ENCODE assay signal across 19 cellular contexts in the genomic region with DNA sequence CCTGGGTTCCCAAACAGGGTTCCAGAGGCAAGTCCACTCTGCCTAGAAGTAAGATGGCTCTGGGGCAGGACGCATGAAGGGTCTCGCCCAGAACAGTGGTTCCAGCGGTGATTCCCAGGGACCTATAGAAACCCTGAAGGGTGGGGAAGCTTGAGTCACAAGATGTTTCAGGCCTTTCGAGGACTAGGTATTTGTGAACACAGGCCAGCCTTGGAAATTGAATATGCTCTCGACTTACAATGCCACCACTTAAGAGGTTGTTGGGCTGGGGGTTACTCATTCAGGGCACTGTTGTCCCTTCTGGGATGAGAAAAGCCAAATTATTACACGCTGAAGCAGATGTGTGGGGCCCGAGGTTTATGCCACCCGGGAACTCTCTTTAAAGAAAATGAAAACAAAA.
DNase-seq lines count a peak whose midpoint lies in the region; ATAC-seq, FAIRE-seq and TF ChIP-seq lines count a peak whose summit lies in the region.
"Had no signal": no experiment of that assay in that cellular context is flagged by ENCODE, and none has a peak within 500 bp of the region (broad histone marks: within the 10 kb centered on the region; RNA-seq: fewer than 3 reads in every experiment).

No MANE protein-coding gene starts in this region.

- no peak for TF ChIP-seq RAD21 in IMR-90 (IDR thresholded peaks at IDR 0.05; ENCODE audit: low read length)

- in situ Hi-C loops in IMR-90 (cut with MboI; ENCODE audit: low sequenced_read_pairs): loop anchor here (10.0 to 25.0 kb wide), 2 partner anchors 265 to 392 kb away; no protein-coding TSS in a partner anchor

- H2AFZ ChIP-seq in IMR-90 (replicated peaks; ENCODE audit: low read length, poor library complexity): no peak overlapping the region

- H2BK20ac ChIP-seq in IMR-90 (ENCODE audit: low read depth, low read length): 0 out of 2 replicates have a peak overlapping the region, but pooled peaks have one; percentile 15

- peak overlapping the region; percentile 62; the same call in 1 of the 2 replicates for H3K4ac ChIP-seq in IMR-90 (ENCODE audit: low read depth, low read length)

- no peak overlapping the region for H3K14ac ChIP-seq in IMR-90 (replicated peaks; ENCODE audit: low read depth, low read length)

- H3K79me1 ChIP-seq in IMR-90 (ENCODE audit: low read depth in 1 of 2, low read length in 2 of 2): no peaks in the 10 kb centered on the region

- peak overlapping the region; percentile 84 for H2BK120ac ChIP-seq in IMR-90 (ENCODE audit: low read depth, low read length)

- TF ChIP-seq POLR2A in IMR-90 (IDR thresholded peaks at IDR 0.05; ENCODE audit: low read depth, low read length): no peak

- peak; percentile 27 for DNase-seq in A172 (ENCODE audit: low spot score)
- no peak for DNase-seq in IMR-90
- no peak for DNase-seq in epithelial cell of prostate (ENCODE audit: low read depth, low spot score)
- DNase-seq in neural crest cell (ENCODE audit: low read depth, low spot score): no peak
- no peak for DNase-seq in activated naive CD4-positive, alpha-beta T cell treated with anti-CD3 and anti-CD28 coated beads, Interleukin-2, amount 50 U/mL, for 72 hours (ENCODE audit: low spot score in 2 of 2)
- no peak for DNase-seq in HTR-8/SVneo (ENCODE audit: insufficient read length, low spot score)
- no peak for DNase-seq in T-helper 2 cell treated with Interferon-gamma antibody and Interleukin-4, amounts not matched to agents 5 μg/mL and 100 μg/mL, for 36 hours (ENCODE audit: low spot score)
- DNase-seq: activated CD4-positive, alpha-beta T cell treated with anti-CD3 and anti-CD28 coated beads for 36 hours; activated effector memory CD4-positive, alpha-beta T cell treated with anti-CD3 and anti-CD28 coated beads, Interleukin-2, amount 50 U/mL, for 16 hours; amygdala; GDM1; NCI-H146; NCI-H345; SJCRH30; T-helper 9 cell had no signal

- CTCF ChIA-PET in IMR-90 (lab: Yijun Ruan, JAX): interaction anchor here (1.4 kb wide), 1 partner anchor 256 kb away, joined by 4 read pairs; no protein-coding TSS in a partner anchor

- H2BK5ac ChIP-seq in IMR-90 (ENCODE audit: low read depth, low read length, poor library complexity, severe bottlenecking): no peak overlapping the region

- no peak for TF ChIP-seq CTCF in IMR-90 (conservative IDR thresholded peaks at IDR 0.05; ENCODE audit: low read depth, low read length)
- no peak for TF ChIP-seq CTCF in neural crest cell (conservative IDR thresholded peaks at IDR 0.05)

- H3K27ac ChIP-seq in IMR-90 (ENCODE audit: insufficient read depth, low read length) (no peak overlapping the region), epithelial cell of prostate (peak overlapping the region; percentile 29)
- H3K27ac ChIP-seq: SJCRH30 had no signal

- no peaks in the 10 kb centered on the region for H3K9me3 ChIP-seq in IMR-90 (ENCODE audit: control insufficient read depth, insufficient read depth, low read length)
- H3K9me3 ChIP-seq: SJCRH30 had no signal

- no peaks in the 10 kb centered on the region for H4K20me1 ChIP-seq in IMR-90 (ENCODE audit: insufficient read depth, low read length)

- 0 out of 2 replicates have a peak overlapping the region, but pooled peaks have one; percentile 30 for H2AK5ac ChIP-seq in IMR-90 (ENCODE audit: low read depth, low read length)

- no peak overlapping the region for H3K4me2 ChIP-seq in IMR-90 (ENCODE audit: low read depth, low read length)

- no peaks in the 10 kb centered on the region for H3K36me3 ChIP-seq in IMR-90 (ENCODE audit: control insufficient read depth, insufficient read depth, low read length)
- H3K36me3 ChIP-seq: SJCRH30 had no signal

- WGBS in IMR-90 (ENCODE audit: extremely low coverage in 2 of 2, insufficient read length in 1 of 2), 2 experiments: 100% methylated on average over 1 of the region's 8 CpGs; no CpG with 5 or more reads in 1 of the 2 experiments

- H4K91ac ChIP-seq in IMR-90 (ENCODE audit: insufficient read depth, low read depth, low read length): no peak overlapping the region; the same call in 1 of the 2 replicates

- H3K4me1 Mint-ChIP-seq in neural crest cell: peaks cover 15% of the 10 kb centered on the region
- H3K4me1 Mint-ChIP-seq in T-helper 2 cell treated with Interferon-gamma antibody and Interleukin-4, amounts not matched to agents 5 μg/mL and 100 μg/mL, for 36 hours (ENCODE audit: low read depth): no peaks in the 10 kb centered on the region
- H3K4me1 Mint-ChIP-seq: activated CD4-positive, alpha-beta T cell treated with anti-CD3 and anti-CD28 coated beads for 36 hours; stimulated activated memory B cell treated with anti-CD40 and anti-IgM and Interleukin-4, amounts not matched to agents 10 μg/mL and 1 μg/mL and 100 μg/mL, for 72 hours had no signal

- POLR2A ChIA-PET in IMR-90 (lab: Charles Lee; ENCODE audit: unreplicated experiment): no interaction called here

- no peak overlapping the region for H3K27ac Mint-ChIP-seq in neural crest cell (ENCODE audit: unreplicated experiment)
- no peak overlapping the region for H3K27ac Mint-ChIP-seq in activated naive CD4-positive, alpha-beta T cell treated with anti-CD3 and anti-CD28 coated beads, Interleukin-2, amount 50 U/mL, for 72 hours
- H3K27ac Mint-ChIP-seq in T-helper 2 cell treated with Interferon-gamma antibody and Interleukin-4, amounts not matched to agents 5 μg/mL and 100 μg/mL, for 36 hours: no peak overlapping the region
- H3K27ac Mint-ChIP-seq: activated CD4-positive, alpha-beta T cell treated with anti-CD3 and anti-CD28 coated beads for 36 hours; stimulated activated memory B cell treated with anti-CD40 and anti-IgM and Interleukin-4, amounts not matched to agents 10 μg/mL and 1 μg/mL and 100 μg/mL, for 72 hours had no signal

- H3K9ac ChIP-seq in IMR-90 (ENCODE audit: low read depth, low read length): no peak overlapping the region

- no peak overlapping the region for H4K5ac ChIP-seq in IMR-90 (ENCODE audit: low read depth, low read length)

- H3K9me1 ChIP-seq in IMR-90 (ENCODE audit: insufficient read depth, low read length): peaks cover 11% of the 10 kb centered on the region; the same call in 1 of the 2 replicates

- H3K4me1 ChIP-seq in IMR-90 (ENCODE audit: control insufficient read depth, insufficient read depth, low read length): peaks cover 14% of the 10 kb centered on the region
- H3K4me1 ChIP-seq: SJCRH30 had no signal

- BruUV-seq in IMR-90 (replicated peaks; lab: Mats Ljungman, UMichigan): no TSS peak

- H3K27me3 ChIP-seq in IMR-90 (ENCODE audit: control insufficient read depth, insufficient read depth, low read length): 0 out of 2 replicates have a peak, but pooled peaks cover 2% of the 10 kb centered on the region
- H3K27me3 ChIP-seq: SJCRH30 had no signal

- H3K56ac ChIP-seq in IMR-90 (ENCODE audit: extremely low read depth, insufficient read depth, low read length): no peak overlapping the region

- no peak overlapping the region for H3K23ac ChIP-seq in IMR-90 (ENCODE audit: low read depth, low read length)

- ATAC-seq in IMR-90 (ENCODE audit: low read depth) (no peak), GM21786 (IDR thresholded peaks at IDR 0.05; ENCODE audit: unreplicated experiment) (no peak)
- no peak for ATAC-seq in activated naive CD4-positive, alpha-beta T cell treated with anti-CD3 and anti-CD28 coated beads, Interleukin-2, amount 50 U/mL, for 72 hours
- ATAC-seq: activated CD4-positive, alpha-beta T cell treated with anti-CD3 and anti-CD28 coated beads for 36 hours; stimulated activated memory B cell treated with anti-CD40 and anti-IgM and Interleukin-4, amounts not matched to agents 10 μg/mL and 1 μg/mL and 100 μg/mL, for 72 hours had no signal

- H3K4me3 Mint-ChIP-seq in neural crest cell: peak overlapping the region; percentile 44
- H3K4me3 Mint-ChIP-seq in T-helper 2 cell treated with Interferon-gamma antibody and Interleukin-4, amounts not matched to agents 5 μg/mL and 100 μg/mL, for 36 hours: no peak overlapping the region
- H3K4me3 Mint-ChIP-seq: activated CD4-positive, alpha-beta T cell treated with anti-CD3 and anti-CD28 coated beads for 36 hours; stimulated activated memory B cell treated with anti-CD40 and anti-IgM and Interleukin-4, amounts not matched to agents 10 μg/mL and 1 μg/mL and 100 μg/mL, for 72 hours had no signal

- H3K27me3 Mint-ChIP-seq in neural crest cell (ENCODE audit: low read depth): peaks cover 6% of the 10 kb centered on the region
- peaks cover 10% of the 10 kb centered on the region for H3K27me3 Mint-ChIP-seq in T-helper 2 cell treated with Interferon-gamma antibody and Interleukin-4, amounts not matched to agents 5 μg/mL and 100 μg/mL, for 36 hours (ENCODE audit: low read depth)

- dilution Hi-C loops in IMR-90 (cut with HindIII; ENCODE audit: low sequenced_read_pairs, unreplicated experiment): no loop called here

- no peak overlapping the region for H2BK15ac ChIP-seq in IMR-90 (ENCODE audit: low read depth, low read length)

- no peak for FAIRE-seq in HTR-8/SVneo (lab: Jason Lieb, UNC)
- FAIRE-seq: colon, GM12891 had no signal

- no peak overlapping the region for H2AK9ac ChIP-seq in IMR-90 (replicated peaks; ENCODE audit: low read depth, low read length, poor library complexity)

- intact Hi-C loops in IMR-90 (cut with micrococcal nuclease): no loop called here

- no peak overlapping the region for H4K8ac ChIP-seq in IMR-90 (ENCODE audit: low read depth in 2 of 2, low read length in 2 of 2)

- peaks cover 3% of the 10 kb centered on the region for H3K9me3 Mint-ChIP-seq in neural crest cell
- no peaks in the 10 kb centered on the region for H3K9me3 Mint-ChIP-seq in activated naive CD4-positive, alpha-beta T cell treated with anti-CD3 and anti-CD28 coated beads, Interleukin-2, amount 50 U/mL, for 72 hours
- no peaks in the 10 kb centered on the region for H3K9me3 Mint-ChIP-seq in T-helper 2 cell treated with Interferon-gamma antibody and Interleukin-4, amounts not matched to agents 5 μg/mL and 100 μg/mL, for 36 hours
- H3K9me3 Mint-ChIP-seq: stimulated activated memory B cell treated with anti-CD40 and anti-IgM and Interleukin-4, amounts not matched to agents 10 μg/mL and 1 μg/mL and 100 μg/mL, for 72 hours had no signal

- no peak overlapping the region for H3K18ac ChIP-seq in IMR-90 (ENCODE audit: low read depth, low read length)

- H3K4me3 ChIP-seq in IMR-90 (ENCODE audit: insufficient read depth, low read depth, low read length): no peak overlapping the region
- H3K4me3 ChIP-seq: SJCRH30 had no signal

- no peaks in the 10 kb centered on the region for H3K36me3 Mint-ChIP-seq in neural crest cell (ENCODE audit: low read depth)
- no peaks in the 10 kb centered on the region for H3K36me3 Mint-ChIP-seq in activated naive CD4-positive, alpha-beta T cell treated with anti-CD3 and anti-CD28 coated beads, Interleukin-2, amount 50 U/mL, for 72 hours
- no peaks in the 10 kb centered on the region for H3K36me3 Mint-ChIP-seq in T-helper 2 cell treated with Interferon-gamma antibody and Interleukin-4, amounts not matched to agents 5 μg/mL and 100 μg/mL, for 36 hours (ENCODE audit: low read depth)
- H3K36me3 Mint-ChIP-seq: stimulated activated memory B cell treated with anti-CD40 and anti-IgM and Interleukin-4, amounts not matched to agents 10 μg/mL and 1 μg/mL and 100 μg/mL, for 72 hours had no signal

TF ChIP-seq in IMR-90, 13 proteins besides CTCF, POLR2A, EP300 and RAD21 (continues in another document):
- TF ChIP-seq RFX5 (IDR thresholded peaks at IDR 0.05; ENCODE audit: low read depth, low read length) (no peak), MAFK (IDR thresholded peaks at IDR 0.05; ENCODE audit: low read depth, low read length) (no peak), CHD1 (IDR thresholded peaks at IDR 0.05; ENCODE audit: low read depth, low read length) (no peak), BHLHE40 (IDR thresholded peaks at IDR 0.05; ENCODE audit: low read depth, low read length) (no peak)
